In the genomic region with DNA sequence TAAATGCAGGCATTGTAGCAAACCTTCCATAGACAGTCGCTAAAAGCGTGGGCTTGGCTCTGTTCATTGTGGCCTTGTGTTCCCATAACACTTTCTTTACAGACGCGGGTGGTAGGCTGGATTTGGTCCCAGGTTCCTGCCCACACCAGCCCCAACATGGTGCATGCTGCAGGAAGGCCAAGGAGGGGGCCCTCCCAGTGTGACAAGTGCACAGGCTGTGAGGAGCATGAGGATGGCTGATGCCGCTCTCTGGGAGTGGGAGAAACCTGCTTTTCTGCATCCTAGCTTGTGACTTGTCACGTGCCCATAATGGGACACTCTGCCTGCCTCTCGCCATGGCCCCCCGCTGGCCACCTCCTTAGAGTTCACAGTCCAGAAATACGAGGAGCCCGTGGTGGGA, we compare ENCODE assay signal across 16 cellular contexts.
"Had no signal": no experiment of that assay in that cellular context is flagged by ENCODE, and none has a peak within 500 bp of the region (broad histone marks: within the 10 kb centered on the region; RNA-seq: fewer than 3 reads in every experiment).

No MANE protein-coding gene starts in this region.

- ATAC-seq: activated naive CD4-positive, alpha-beta T cell treated with anti-CD3 and anti-CD28 coated beads, Interleukin-2, amount 50 U/mL, for 72 hours; activated T-cell treated with anti-CD3 and anti-CD28 coated beads, Interleukin-2, amount 50 U/mL, for 4 hours; pancreas; WTC11 had no signal

- H3K36me3 Mint-ChIP-seq: activated naive CD4-positive, alpha-beta T cell treated with anti-CD3 and anti-CD28 coated beads, Interleukin-2, amount 50 U/mL, for 72 hours; mesothelial cell of epicardium; WTC11 had no signal

- H3K9me3 Mint-ChIP-seq: activated CD4-positive, alpha-beta T cell treated with anti-CD3 and anti-CD28 coated beads, Interleukin-2, amount 10 ng/mL, durations not matched to agents 7 days and 5 days; activated naive CD4-positive, alpha-beta T cell treated with anti-CD3 and anti-CD28 coated beads, Interleukin-2, amount 50 U/mL, for 72 hours; activated T-cell treated with anti-CD3 and anti-CD28 coated beads, Interleukin-2, amount 50 U/mL, for 4 hours; mesothelial cell of epicardium; neural crest cell; T-helper 1 cell treated with Interleukin-12 subunit alpha and Interleukin-12 subunit beta and Interleukin-4 antibody, amounts not matched to agents 30 μg/mL and 1 μg/mL, for 36 hours; WTC11 had no signal

- DNase-seq: activated effector memory CD4-positive, alpha-beta T cell treated with Interleukin-2 at 50 U/mL for 16 hours; activated T-cell treated with anti-CD3 and anti-CD28 coated beads, Interleukin-2, amount 50 U/mL, for 4 hours; caudate nucleus; effector CD4-positive, alpha-beta T cell; foreskin melanocyte; stimulated activated CD4-positive, alpha-beta T cell treated with anti-CD3 and anti-CD28 coated beads, Interleukin-4, amount 100 ng/mL, for 24 hours; stimulated activated naive CD4-positive, alpha-beta T cell treated with Interleukin-2 at 50 U/mL for 16 hours; substantia nigra; trophoblast cell had no signal

- H3K27ac Mint-ChIP-seq: activated CD4-positive, alpha-beta T cell treated with anti-CD3 and anti-CD28 coated beads, Interleukin-2, amount 10 ng/mL, durations not matched to agents 7 days and 5 days; mesothelial cell of epicardium; T-helper 1 cell treated with Interleukin-12 subunit alpha and Interleukin-12 subunit beta and Interleukin-4 antibody, amounts not matched to agents 30 μg/mL and 1 μg/mL, for 36 hours; WTC11 had no signal

- H3K4me3 Mint-ChIP-seq: activated CD4-positive, alpha-beta T cell treated with anti-CD3 and anti-CD28 coated beads, Interleukin-2, amount 10 ng/mL, durations not matched to agents 7 days and 5 days; activated T-cell treated with anti-CD3 and anti-CD28 coated beads, Interleukin-2, amount 50 U/mL, for 4 hours; mesothelial cell of epicardium; neural crest cell; T-helper 1 cell treated with Interleukin-12 subunit alpha and Interleukin-12 subunit beta and Interleukin-4 antibody, amounts not matched to agents 30 μg/mL and 1 μg/mL, for 36 hours; WTC11 had no signal

- H3K4me1 Mint-ChIP-seq: activated CD4-positive, alpha-beta T cell treated with anti-CD3 and anti-CD28 coated beads, Interleukin-2, amount 10 ng/mL, durations not matched to agents 7 days and 5 days; mesothelial cell of epicardium; neural crest cell had no signal
